Comparison of ENCODE assay signal across 1 cellular context in the genomic region with DNA sequence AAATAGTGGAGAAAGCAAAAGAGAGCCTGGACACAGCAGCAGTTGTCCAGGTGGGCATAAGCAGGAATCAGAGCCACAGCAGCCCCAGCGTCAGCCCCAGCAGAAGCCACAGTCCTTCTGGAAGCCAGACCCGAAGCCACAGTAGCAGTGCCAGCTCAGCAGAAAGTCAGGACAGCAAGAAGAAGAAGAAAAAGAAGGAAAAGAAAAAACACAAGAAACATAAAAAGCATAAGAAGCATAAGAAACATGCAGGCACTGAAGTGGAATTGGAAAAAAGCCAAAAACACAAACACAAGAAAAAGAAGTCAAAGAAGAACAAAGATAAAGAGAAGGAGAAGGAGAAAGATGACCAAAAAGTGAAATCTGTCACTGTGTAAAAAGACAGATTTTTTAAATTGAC.
A peak's percentile ranks its signal among the peaks of the same experiment; 100 is the strongest.
TF ChIP-seq lines count a peak whose summit lies in the region.

No MANE protein-coding gene starts in this region.

TF ChIP-seq in K562, 482 proteins besides CTCF, POLR2A, EP300 and RAD21 (continued from another document):
- TF ChIP-seq, protein P1, sequence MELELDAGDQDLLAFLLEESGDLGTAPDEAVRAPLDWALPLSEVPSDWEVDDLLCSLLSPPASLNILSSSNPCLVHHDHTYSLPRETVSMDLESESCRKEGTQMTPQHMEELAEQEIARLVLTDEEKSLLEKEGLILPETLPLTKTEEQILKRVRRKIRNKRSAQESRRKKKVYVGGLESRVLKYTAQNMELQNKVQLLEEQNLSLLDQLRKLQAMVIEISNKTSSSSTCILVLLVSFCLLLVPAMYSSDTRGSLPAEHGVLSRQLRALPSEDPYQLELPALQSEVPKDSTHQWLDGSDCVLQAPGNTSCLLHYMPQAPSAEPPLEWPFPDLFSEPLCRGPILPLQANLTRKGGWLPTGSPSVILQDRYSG (tag; conservative IDR thresholded peaks at IDR 0.05; ENCODE audit: low read depth): no peak
- TF ChIP-seq MAFK (IDR thresholded peaks at IDR 0.05; ENCODE audit: low read length) (no peak), SREBF1 (IDR thresholded peaks at IDR 0.05; ENCODE audit: borderline replicate concordance, low read depth, low read length) (no peak), THRAP3 (IDR thresholded peaks at IDR 0.05; ENCODE audit: borderline replicate concordance) (0 out of 2 replicates have a peak, but pooled peaks have one; percentile 50), ZNF316 (IDR thresholded peaks at IDR 0.05) (peak; percentile 77), C11orf30 (IDR thresholded peaks at IDR 0.05; ENCODE audit: low read depth) (peak; percentile 67; the same call in 1 of the 2 replicates)
TF ChIP-seq in K562: peak in this region for 9.
